ENCODE assay signal across 1 cellular context in genomic region chr1:184062640-184063280, GRCh38.
TF ChIP-seq lines count a peak whose summit lies in the region.

No MANE protein-coding gene starts in this region.

TF ChIP-seq in neural cell, 6 proteins besides CTCF, POLR2A, EP300 and RAD21:
- TF ChIP-seq, protein P1, sequence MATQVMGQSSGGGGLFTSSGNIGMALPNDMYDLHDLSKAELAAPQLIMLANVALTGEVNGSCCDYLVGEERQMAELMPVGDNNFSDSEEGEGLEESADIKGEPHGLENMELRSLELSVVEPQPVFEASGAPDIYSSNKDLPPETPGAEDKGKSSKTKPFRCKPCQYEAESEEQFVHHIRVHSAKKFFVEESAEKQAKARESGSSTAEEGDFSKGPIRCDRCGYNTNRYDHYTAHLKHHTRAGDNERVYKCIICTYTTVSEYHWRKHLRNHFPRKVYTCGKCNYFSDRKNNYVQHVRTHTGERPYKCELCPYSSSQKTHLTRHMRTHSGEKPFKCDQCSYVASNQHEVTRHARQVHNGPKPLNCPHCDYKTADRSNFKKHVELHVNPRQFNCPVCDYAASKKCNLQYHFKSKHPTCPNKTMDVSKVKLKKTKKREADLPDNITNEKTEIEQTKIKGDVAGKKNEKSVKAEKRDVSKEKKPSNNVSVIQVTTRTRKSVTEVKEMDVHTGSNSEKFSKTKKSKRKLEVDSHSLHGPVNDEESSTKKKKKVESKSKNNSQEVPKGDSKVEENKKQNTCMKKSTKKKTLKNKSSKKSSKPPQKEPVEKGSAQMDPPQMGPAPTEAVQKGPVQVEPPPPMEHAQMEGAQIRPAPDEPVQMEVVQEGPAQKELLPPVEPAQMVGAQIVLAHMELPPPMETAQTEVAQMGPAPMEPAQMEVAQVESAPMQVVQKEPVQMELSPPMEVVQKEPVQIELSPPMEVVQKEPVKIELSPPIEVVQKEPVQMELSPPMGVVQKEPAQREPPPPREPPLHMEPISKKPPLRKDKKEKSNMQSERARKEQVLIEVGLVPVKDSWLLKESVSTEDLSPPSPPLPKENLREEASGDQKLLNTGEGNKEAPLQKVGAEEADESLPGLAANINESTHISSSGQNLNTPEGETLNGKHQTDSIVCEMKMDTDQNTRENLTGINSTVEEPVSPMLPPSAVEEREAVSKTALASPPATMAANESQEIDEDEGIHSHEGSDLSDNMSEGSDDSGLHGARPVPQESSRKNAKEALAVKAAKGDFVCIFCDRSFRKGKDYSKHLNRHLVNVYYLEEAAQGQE (IDR thresholded peaks at IDR 0.05; ENCODE audit: borderline replicate concordance), result no peak
- TF ChIP-seq SMC3 (conservative IDR thresholded peaks at IDR 0.05; ENCODE audit: poor library complexity) (no peak), POLR2AphosphoS5 (IDR thresholded peaks at IDR 0.05) (no peak), EZH2 (IDR thresholded peaks at IDR 0.05; ENCODE audit: borderline replicate concordance, insufficient read depth, low read length, poor library complexity, severe bottlenecking) (no peak), MXI1 (conservative IDR thresholded peaks at IDR 0.05; ENCODE audit: poor library complexity, severe bottlenecking) (no peak), TAF1 (IDR thresholded peaks at IDR 0.05; ENCODE audit: low read depth) (no peak)
